Comparison of ENCODE assay signal across 8 cellular contexts in genomic region chr5:154940375-154940771, GRCh38. TPM values are rescaled to one million over a fixed set of nuclear protein-coding genes. Genes with fewer than 3 reads are reported as not detected.
DNase-seq lines count a peak whose midpoint lies in the region; ATAC-seq and TF ChIP-seq lines count a peak whose summit lies in the region.

No MANE protein-coding gene starts in this region.

- WGBS in endodermal cell (ENCODE audit: insufficient coverage in 1 of 2, insufficient read length in 1 of 2), 2 experiments = 90 to 96% methylated on average over 3 to 9 of the region's 9 CpGs

- intact Hi-C loops in CD8-positive, alpha-beta T cell (cut with DNase I, micrococcal nuclease) = loop anchor here (2.0 to 10.0 kb wide), 5 partner anchors 288 to 903 kb away; partner anchors contain the start of genes FAM114A2 (in 2 of the 2), GALNT10 (in 2 of the 2) and MFAP3 (in 2 of the 2)
- intact Hi-C loops in PC-3 (cut with micrococcal nuclease) = loop anchor here (5.0 to 10.0 kb wide), 3 partner anchors 83 to 296 kb away; partner anchors contain the start of genes CNOT8 and LARP1

- peaks cover 23% of the 10 kb centered on the region for H3K36me3 Mint-ChIP-seq in CD8-positive, alpha-beta T cell
- peaks cover 5% of the 10 kb centered on the region for H3K36me3 Mint-ChIP-seq in endodermal cell (ENCODE audit: low read depth)

- CTCF ChIA-PET in CD8-positive, alpha-beta T cell (lab: Charles Lee) = no interaction called here
- CTCF ChIA-PET in PC-3 (lab: Charles Lee) = no interaction called here

- DNase-seq in CD8-positive, alpha-beta T cell = no peak
- DNase-seq in PC-3 (no peak), endodermal cell (no peak), osteoblast (ENCODE audit: insufficient read length, low spot score, missing footprints) (no peak), NOMO-1 treated with DMSO at 0.1 percent for 48 hours (lab: John Stamatoyannopoulos, UW; ENCODE audit: unreplicated experiment) (no peak), NCI-H510A treated with DMSO at 0.1 percent for 48 hours (lab: John Stamatoyannopoulos, UW) (no peak)

- H3K36me3 ChIP-seq in CD8-positive, alpha-beta T cell (ENCODE audit: insufficient read depth, low read length) = no peaks in the 10 kb centered on the region
- H3K36me3 ChIP-seq in PC-3 (ENCODE audit: low read depth, low read length) (no peaks in the 10 kb centered on the region; the same call in 1 of the 2 replicates), endodermal cell (ENCODE audit: control insufficient read depth, insufficient read depth, low read length) (peaks cover 16% of the 10 kb centered on the region), osteoblast (ENCODE audit: insufficient read depth, low read length) (peaks cover 3% of the 10 kb centered on the region)

- peak overlapping the region; percentile 100 for H3K4me3 Mint-ChIP-seq in CD8-positive, alpha-beta T cell
- H3K4me3 Mint-ChIP-seq in endodermal cell = peak overlapping the region; percentile 92

- no peaks in the 10 kb centered on the region for H3K9me3 Mint-ChIP-seq in CD8-positive, alpha-beta T cell
- no peaks in the 10 kb centered on the region for H3K9me3 Mint-ChIP-seq in endodermal cell

- H3F3A ChIP-seq in PC-3 (ENCODE audit: low read length, unreplicated experiment) = no peaks in the 10 kb centered on the region

- peak overlapping the region; percentile 92 for H3K4me3 ChIP-seq in CD8-positive, alpha-beta T cell (ENCODE audit: low read depth, low read length)
- H3K4me3 ChIP-seq in PC-3 (ENCODE audit: low read length) (peak overlapping the region; percentile 87), endodermal cell (ENCODE audit: low read length) (peak overlapping the region; percentile 98), osteoblast (ENCODE audit: insufficient read depth, low read length) (peak overlapping the region; percentile 89)

- H3K9me3 ChIP-seq in CD8-positive, alpha-beta T cell (ENCODE audit: low read length) = no peaks in the 10 kb centered on the region
- H3K9me3 ChIP-seq in PC-3 (ENCODE audit: low read length) (no peaks in the 10 kb centered on the region), endodermal cell (ENCODE audit: control insufficient read depth, low read length) (no peaks in the 10 kb centered on the region), osteoblast (ENCODE audit: low read depth, low read length) (no peaks in the 10 kb centered on the region)

- ATAC-seq in CD8-positive, alpha-beta T cell = no peak
- no peak for ATAC-seq in PC-3
- no peak for ATAC-seq in GM18909 (IDR thresholded peaks at IDR 0.05; ENCODE audit: poor library complexity, unreplicated experiment)
- no peak for ATAC-seq in HG02763 (IDR thresholded peaks at IDR 0.05; ENCODE audit: unreplicated experiment)

- H2AFZ ChIP-seq in PC-3 (ENCODE audit: low read length) (peak overlapping the region; percentile 95), osteoblast (ENCODE audit: low read length) (peak overlapping the region; percentile 99)

- no peaks in the 10 kb centered on the region for H3K27me3 Mint-ChIP-seq in CD8-positive, alpha-beta T cell (ENCODE audit: low read depth)
- H3K27me3 Mint-ChIP-seq in endodermal cell (ENCODE audit: insufficient read depth) = no peaks in the 10 kb centered on the region

- H3K4me1 Mint-ChIP-seq in CD8-positive, alpha-beta T cell (ENCODE audit: low read depth) = peaks cover 58% of the 10 kb centered on the region
- peaks cover 24% of the 10 kb centered on the region for H3K4me1 Mint-ChIP-seq in endodermal cell

- peak overlapping the region; percentile 86 for H3K9ac ChIP-seq in PC-3 (ENCODE audit: low read length)
- peak overlapping the region; percentile 70 for H3K9ac ChIP-seq in endodermal cell (ENCODE audit: extremely low read depth, low read length, poor library complexity, severe bottlenecking)

- peak overlapping the region; percentile 88 for H3K4me2 ChIP-seq in PC-3 (ENCODE audit: low read length)
- H3K4me2 ChIP-seq in osteoblast (ENCODE audit: insufficient read depth, low read length) = peak overlapping the region; percentile 99

- H3K79me2 ChIP-seq in PC-3 (ENCODE audit: low read length) (peaks cover 59% of the 10 kb centered on the region), osteoblast (ENCODE audit: insufficient read depth, low read length) (peaks cover 60% of the 10 kb centered on the region)

- BruUV-seq in PC-3 (replicated peaks; lab: Mats Ljungman, UMichigan) = no TSS peak

- POLR2A ChIA-PET in CD8-positive, alpha-beta T cell (lab: Charles Lee) = no interaction called here
- POLR2A ChIA-PET in PC-3 (lab: Charles Lee; ENCODE audit: unreplicated experiment) = no interaction called here

- no peaks in the 10 kb centered on the region for H4K20me1 ChIP-seq in PC-3 (ENCODE audit: low read length)
- peaks cover 2% of the 10 kb centered on the region for H4K20me1 ChIP-seq in osteoblast (ENCODE audit: insufficient read depth, low read length)

- H3K9me2 ChIP-seq in PC-3 (replicated peaks; ENCODE audit: low read length) = no peaks in the 10 kb centered on the region

- peaks cover 35% of the 10 kb centered on the region for H3K4me1 ChIP-seq in CD8-positive, alpha-beta T cell (ENCODE audit: insufficient read depth, low read length)
- H3K4me1 ChIP-seq in PC-3 (ENCODE audit: insufficient read depth, low read length) (peaks cover 18% of the 10 kb centered on the region), endodermal cell (ENCODE audit: control insufficient read depth, insufficient read depth, low read length) (peaks cover 4% of the 10 kb centered on the region), osteoblast (ENCODE audit: insufficient read depth, low read length) (peaks cover 22% of the 10 kb centered on the region)

- H3K27ac Mint-ChIP-seq in CD8-positive, alpha-beta T cell = peak overlapping the region; percentile 98
- H3K27ac Mint-ChIP-seq in endodermal cell = peak overlapping the region; percentile 96

- H3K27ac ChIP-seq in CD8-positive, alpha-beta T cell (ENCODE audit: low read depth, low read length) = peak overlapping the region; percentile 73
- H3K27ac ChIP-seq in PC-3 (ENCODE audit: low read length) (0 out of 2 replicates have a peak overlapping the region, but pooled peaks have one; percentile 21), endodermal cell (ENCODE audit: low read depth, low read length) (no peak overlapping the region), osteoblast (ENCODE audit: low read depth, low read length) (peak overlapping the region; percentile 80)

- no peaks in the 10 kb centered on the region for H3K27me3 ChIP-seq in CD8-positive, alpha-beta T cell (ENCODE audit: insufficient read depth, low read length)
- H3K27me3 ChIP-seq in PC-3 (ENCODE audit: low read length) = no peaks in the 10 kb centered on the region
- H3K27me3 ChIP-seq in endodermal cell (ENCODE audit: control insufficient read depth, insufficient read depth, low read length, poor library complexity, severe bottlenecking) = no peaks in the 10 kb centered on the region
- no peaks in the 10 kb centered on the region for H3K27me3 ChIP-seq in osteoblast (ENCODE audit: insufficient read depth, low read length)

- no peak for TF ChIP-seq CTCF in CD8-positive, alpha-beta T cell (IDR thresholded peaks at IDR 0.05)
- TF ChIP-seq CTCF in PC-3 (conservative IDR thresholded peaks at IDR 0.05; ENCODE audit: low read depth, low read length) (no peak), endodermal cell (conservative IDR thresholded peaks at IDR 0.05) (no peak), osteoblast (IDR thresholded peaks at IDR 0.05; ENCODE audit: extremely low read depth, low read depth, low read length) (no peak)

RNA-seq across cellular contexts. Expression of gene MRPL22, which starts 0.5 kb away (rescaled TPM):
- total RNA-seq in CD8-positive, alpha-beta T cell = 10 to 100 TPM; 42.2 TPM
- total RNA-seq in PC-3 (2014; rRNA removed) (22.3 and 27.2 TPM in 2 replicates), endodermal cell (10 to 100 TPM; 84.3 to 96.6 TPM), osteoblast (13.3 and 17.4 TPM in 2 replicates)
- polyA plus RNA-seq in endodermal cell (2013, experiment 1 of 2) = 79.7 TPM
- 103 TPM for polyA plus RNA-seq in endodermal cell (2013, experiment 2 of 2)

RNA-seq across cellular contexts. Expression of gene GEMIN5, which starts 2.4 kb away (rescaled TPM):
- total RNA-seq in CD8-positive, alpha-beta T cell = 1 to 10 TPM; 3.3 to 4.3 TPM
- total RNA-seq in PC-3 (2014; rRNA removed) = 19.8 and 28.2 TPM in 2 replicates
- 10 to 100 TPM; 25.6 to 26.4 TPM for total RNA-seq in endodermal cell
- 20.0 TPM for polyA plus RNA-seq in endodermal cell (2013, experiment 1 of 2)
- 20.9 TPM for polyA plus RNA-seq in endodermal cell (2013, experiment 2 of 2)
- total RNA-seq in osteoblast = 10.3 and 11.6 TPM in 2 replicates
